ENCODE assay signal across 27 cellular contexts in genomic region chr9:35225677-35226076, GRCh38.
"Had no signal": no experiment of that assay in that cellular context is flagged by ENCODE, and none has a peak within 500 bp of the region (broad histone marks: within the 10 kb centered on the region; RNA-seq: fewer than 3 reads in every experiment).

No MANE protein-coding gene starts in this region.

- DNase-seq: colonic mucosa; cortex of kidney; effector CD8-positive, alpha-beta T cell; effector memory CD8-positive, alpha-beta T cell; endodermal cell; erythroblast; esophagus squamous epithelium; foreskin fibroblast; foreskin melanocyte; gastrocnemius medialis; glutamatergic neuron; head of caudate nucleus; heart right ventricle; hippocampal formation; left cardiac atrium; left lung; left ventricle myocardium superior; mammary epithelial cell; mesendoderm; midbrain had no signal

- H3K4me1 ChIP-seq: colonic mucosa had no signal

- H3K4me3 Mint-ChIP-seq: dendritic cell treated with granulocyte-macrophage colony-stimulating factor and Interleukin-4, amounts not matched to agents 40 ng/mL and 50 ng/mL, for 4 days; effector memory CD8-positive, alpha-beta T cell; endodermal cell; memory B cell had no signal

- FAIRE-seq: endometrium, islet of Langerhans, keratinocyte had no signal

- H3K27me3 Mint-ChIP-seq: dendritic cell treated with granulocyte-macrophage colony-stimulating factor and Interleukin-4, amounts not matched to agents 40 ng/mL and 50 ng/mL, for 4 days had no signal

- H3K9me3 Mint-ChIP-seq: effector memory CD8-positive, alpha-beta T cell had no signal

- H3K27ac Mint-ChIP-seq: dendritic cell treated with granulocyte-macrophage colony-stimulating factor and Interleukin-4, amounts not matched to agents 40 ng/mL and 50 ng/mL, for 4 days; effector memory CD8-positive, alpha-beta T cell; endodermal cell; memory B cell had no signal

- H3K27ac ChIP-seq: colonic mucosa, epithelial cell of prostate, esophagus squamous epithelium, heart right ventricle, left lung had no signal

- H3K27me3 ChIP-seq: colonic mucosa, esophagus squamous epithelium, gastrocnemius medialis, heart right ventricle, left lung had no signal

- H3K4me1 Mint-ChIP-seq: endodermal cell, memory B cell had no signal

- H3K36me3 ChIP-seq: colonic mucosa, esophagus squamous epithelium, gastrocnemius medialis, heart right ventricle, left lung had no signal

- H3K9me3 ChIP-seq: colonic mucosa had no signal

- H3K36me3 Mint-ChIP-seq: memory B cell had no signal

- H3K4me3 ChIP-seq: colonic mucosa, esophagus squamous epithelium, gastrocnemius medialis, heart right ventricle, left lung, lung had no signal
